ENCODE assay signal across 1 cellular context in the genomic region with DNA sequence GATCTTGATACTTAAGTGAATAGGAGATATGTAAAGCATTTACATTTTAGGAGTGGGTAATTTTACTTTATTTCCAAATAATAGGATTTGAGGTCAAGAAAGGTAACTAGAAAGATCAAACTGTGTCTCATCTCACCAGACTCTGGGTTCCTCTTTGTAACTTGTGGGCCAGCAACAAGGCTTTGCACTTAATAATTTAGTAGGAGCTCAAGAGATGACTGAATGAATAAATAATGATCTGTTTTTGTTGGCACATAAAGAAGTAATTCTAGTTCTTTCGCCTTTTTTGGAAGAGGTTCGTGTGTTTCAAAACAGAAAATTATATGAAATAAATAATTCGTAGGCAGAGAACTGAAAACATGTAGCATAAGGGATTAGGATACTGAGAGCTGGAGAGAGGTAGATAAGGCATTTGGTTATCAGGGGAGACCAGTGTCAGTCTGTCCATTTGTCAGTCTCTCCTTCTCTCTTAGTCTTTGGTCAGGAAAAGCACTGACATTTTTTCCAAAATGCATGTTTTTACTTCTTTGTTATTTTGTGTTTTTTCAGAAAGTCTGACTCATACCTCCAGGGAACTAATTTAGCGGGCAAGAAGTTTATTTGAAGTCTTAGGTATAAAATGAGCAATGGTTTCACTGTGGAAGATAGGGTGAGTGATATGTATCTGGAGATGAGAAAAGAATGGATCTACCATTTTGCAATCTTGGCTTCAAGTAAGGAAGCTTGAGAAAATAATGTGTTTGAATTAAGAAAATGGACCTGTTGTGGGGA.
TF ChIP-seq lines count a peak whose summit lies in the region.

No MANE protein-coding gene starts in this region.

TF ChIP-seq in HepG2, 621 proteins besides CTCF, POLR2A, EP300 and RAD21:
- no peak for TF ChIP-seq ZNF121 (CRISPR knock-in tag; IDR thresholded peaks at IDR 0.05)
- no peak for TF ChIP-seq ZNF496 (CRISPR knock-in tag; IDR thresholded peaks at IDR 0.05; ENCODE audit: insufficient replicate concordance)
- TF ChIP-seq KAT2B (IDR thresholded peaks at IDR 0.05; ENCODE audit: borderline replicate concordance, low read depth, low read length): no peak
- TF ChIP-seq CCDC6 (CRISPR knock-in tag; IDR thresholded peaks at IDR 0.05): no peak
- TF ChIP-seq ZNF337 (CRISPR knock-in tag; IDR thresholded peaks at IDR 0.05; ENCODE audit: borderline replicate concordance, low read depth): no peak
- TF ChIP-seq AGO1 (IDR thresholded peaks at IDR 0.05; ENCODE audit: low read depth, low read length, poor library complexity, severe bottlenecking): no peak
- TF ChIP-seq BHLHE40 (IDR thresholded peaks at IDR 0.05; ENCODE audit: low read length): no peak
- no peak for TF ChIP-seq ZNF672 (CRISPR knock-in tag; IDR thresholded peaks at IDR 0.05)
- TF ChIP-seq, protein P1, sequence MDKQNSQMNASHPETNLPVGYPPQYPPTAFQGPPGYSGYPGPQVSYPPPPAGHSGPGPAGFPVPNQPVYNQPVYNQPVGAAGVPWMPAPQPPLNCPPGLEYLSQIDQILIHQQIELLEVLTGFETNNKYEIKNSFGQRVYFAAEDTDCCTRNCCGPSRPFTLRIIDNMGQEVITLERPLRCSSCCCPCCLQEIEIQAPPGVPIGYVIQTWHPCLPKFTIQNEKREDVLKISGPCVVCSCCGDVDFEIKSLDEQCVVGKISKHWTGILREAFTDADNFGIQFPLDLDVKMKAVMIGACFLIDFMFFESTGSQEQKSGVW (CRISPR knock-in tag; IDR thresholded peaks at IDR 0.05; ENCODE audit: borderline replicate concordance): no peak
- no peak for TF ChIP-seq SNAPC2 (CRISPR knock-in tag; IDR thresholded peaks at IDR 0.05)
- TF ChIP-seq, protein P2, sequence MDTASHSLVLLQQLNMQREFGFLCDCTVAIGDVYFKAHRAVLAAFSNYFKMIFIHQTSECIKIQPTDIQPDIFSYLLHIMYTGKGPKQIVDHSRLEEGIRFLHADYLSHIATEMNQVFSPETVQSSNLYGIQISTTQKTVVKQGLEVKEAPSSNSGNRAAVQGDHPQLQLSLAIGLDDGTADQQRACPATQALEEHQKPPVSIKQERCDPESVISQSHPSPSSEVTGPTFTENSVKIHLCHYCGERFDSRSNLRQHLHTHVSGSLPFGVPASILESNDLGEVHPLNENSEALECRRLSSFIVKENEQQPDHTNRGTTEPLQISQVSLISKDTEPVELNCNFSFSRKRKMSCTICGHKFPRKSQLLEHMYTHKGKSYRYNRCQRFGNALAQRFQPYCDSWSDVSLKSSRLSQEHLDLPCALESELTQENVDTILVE (CRISPR knock-in tag; IDR thresholded peaks at IDR 0.05): no peak
- TF ChIP-seq ZNF12 (CRISPR knock-in tag; IDR thresholded peaks at IDR 0.05): no peak
